21 cellular contexts compared by ENCODE assay signal in the genomic region with DNA sequence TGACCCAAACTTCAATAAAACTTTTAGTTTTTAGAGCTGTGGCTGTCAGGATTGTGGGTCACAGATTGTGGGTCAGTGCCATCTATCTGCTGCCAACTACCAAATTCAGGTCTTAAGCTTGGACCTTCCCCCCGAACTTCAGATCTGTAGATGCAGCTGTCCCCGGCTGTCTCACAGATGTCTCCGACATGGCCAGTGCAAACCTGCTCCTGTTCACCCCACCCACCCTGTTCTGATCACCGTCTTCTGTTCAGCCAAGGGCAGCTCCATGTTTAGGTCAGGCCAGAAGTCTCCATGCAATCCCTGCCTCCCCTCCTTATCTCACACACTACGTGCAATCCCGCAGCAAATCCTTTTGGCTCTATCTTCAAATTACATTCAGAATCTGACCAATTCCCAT.
"Had no signal": no experiment of that assay in that cellular context is flagged by ENCODE, and none has a peak within 500 bp of the region (broad histone marks: within the 10 kb centered on the region; RNA-seq: fewer than 3 reads in every experiment).

No MANE protein-coding gene starts in this region.

- H3K9ac ChIP-seq: neural progenitor cell had no signal

- H3K4me2 ChIP-seq: neural progenitor cell had no signal

- H3K4me3 Mint-ChIP-seq: activated T-cell treated with anti-CD3 and anti-CD28 coated beads, Interleukin-2, amount 50 U/mL, for 24 hours; activated T-helper 17 cell treated with anti-CD3 and anti-CD28 coated beads, Interleukin-2, amount 50 U/mL, for 72 hours; memory B cell; neural progenitor cell; type B pancreatic cell; WTC11 had no signal

- H3K27ac ChIP-seq: brain microvascular endothelial cell, neural progenitor cell, thoracic aorta had no signal

- H2AFZ ChIP-seq: neural progenitor cell had no signal

- H3K36me3 ChIP-seq: brain microvascular endothelial cell, neural progenitor cell, thoracic aorta, vagina had no signal

- H3K27me3 Mint-ChIP-seq: activated T-cell treated with anti-CD3 and anti-CD28 coated beads, Interleukin-2, amount 50 U/mL, for 24 hours; activated T-helper 17 cell treated with anti-CD3 and anti-CD28 coated beads, Interleukin-2, amount 50 U/mL, for 72 hours; memory B cell; naive thymus-derived CD4-positive, alpha-beta T cell had no signal

- DNase-seq: activated CD4-positive, alpha-beta T cell treated with anti-CD3 and anti-CD28 coated beads, Interleukin-2, amount 50 U/mL, for 4 hours; activated CD8-positive, alpha-beta memory T cell treated with anti-CD3 and anti-CD28 coated beads for 24 hours; activated CD8-positive, alpha-beta memory T cell treated with anti-CD3 and anti-CD28 coated beads, Interleukin-2, amount 50 U/mL, for 4 hours; activated T-cell treated with anti-CD3 and anti-CD28 coated beads, Interleukin-2, amount 50 U/mL, for 24 hours; effector CD8-positive, alpha-beta T cell; naive thymus-derived CD4-positive, alpha-beta T cell; small intestine; stimulated activated CD4-positive, alpha-beta T cell treated with anti-CD3 and anti-CD28 coated beads, Interleukin-2, amount 100 ng/mL, for 24 hours; stimulated activated CD8-positive, alpha-beta memory T cell treated with anti-CD3 and anti-CD28 coated beads, Interleukin-4, amount 100 ng/mL, for 48 hours; stimulated activated naive CD4-positive, alpha-beta T cell; T-helper 9 cell had no signal

- H3K27me3 ChIP-seq: brain microvascular endothelial cell, neural progenitor cell, vagina had no signal

- H3K27ac Mint-ChIP-seq: activated naive CD4-positive, alpha-beta T cell treated with anti-CD3 and anti-CD28 coated beads, Interleukin-2, amount 50 U/mL, for 72 hours; activated T-cell treated with anti-CD3 and anti-CD28 coated beads, Interleukin-2, amount 50 U/mL, for 24 hours; activated T-helper 17 cell treated with anti-CD3 and anti-CD28 coated beads, Interleukin-2, amount 50 U/mL, for 72 hours; memory B cell; neural progenitor cell; progenitor cell of endocrine pancreas; type B pancreatic cell; WTC11 had no signal

- H3K9me3 ChIP-seq: vagina had no signal

- H3K4me3 ChIP-seq: neural progenitor cell, thoracic aorta, vagina had no signal
